In genomic region chr2:230161180-230161579, GRCh38 we compare ENCODE assay signal across 17 cellular contexts. TPM values are rescaled to one million over a fixed set of nuclear protein-coding genes. Genes with fewer than 3 reads are reported as not detected.
DNase-seq lines count a peak whose midpoint lies in the region; ATAC-seq and TF ChIP-seq lines count a peak whose summit lies in the region.
"Had no signal": no experiment of that assay in that cellular context is flagged by ENCODE, and none has a peak within 500 bp of the region (broad histone marks: within the 10 kb centered on the region; RNA-seq: fewer than 3 reads in every experiment).

No MANE protein-coding gene starts in this region.

- no peak for DNase-seq in activated CD8-positive, alpha-beta memory T cell treated with anti-CD3 and anti-CD28 coated beads, Interleukin-2, amount 10 ng/mL, durations not matched to agents 7 days and 5 days
- no peak for DNase-seq in activated CD8-positive, alpha-beta memory T cell treated with anti-CD3 and anti-CD28 coated beads, Interleukin-2, amount 50 U/mL, for 48 hours
- DNase-seq in NB4 (ENCODE audit: low read depth) (peak; percentile 76), fibroblast of mammary gland (ENCODE audit: low read depth) (peak; percentile 81), A673 (ENCODE audit: low spot score) (no peak)
- DNase-seq: activated CD8-positive, alpha-beta T cell treated with anti-CD3 and anti-CD28 coated beads for 36 hours; activated naive CD4-positive, alpha-beta T cell treated with anti-CD3 and anti-CD28 coated beads for 36 hours; caudate nucleus; DMS 273 treated with DMSO at 0.1 percent for 48 hours; KG1; NCI-H1694; NCI-H748 treated with DMSO at 0.1 percent for 48 hours; occipital lobe; testis had no signal

- ATAC-seq in activated CD8-positive, alpha-beta memory T cell treated with anti-CD3 and anti-CD28 coated beads, Interleukin-2, amount 10 ng/mL, durations not matched to agents 7 days and 5 days = peak; percentile 46
- no peak for ATAC-seq in stimulated activated memory B cell treated with anti-CD40 and anti-IgM and Interleukin-4, amounts not matched to agents 10 μg/mL and 1 μg/mL and 100 μg/mL, for 72 hours
- ATAC-seq in HG03469 (IDR thresholded peaks at IDR 0.05; ENCODE audit: unreplicated experiment) = no peak
- no peak for ATAC-seq in GM18868 (IDR thresholded peaks at IDR 0.05; ENCODE audit: unreplicated experiment)
- ATAC-seq: activated CD8-positive, alpha-beta T cell treated with anti-CD3 and anti-CD28 coated beads for 36 hours had no signal

- TF ChIP-seq POLR2A in NB4 (IDR thresholded peaks at IDR 0.05; ENCODE audit: extremely low read depth, insufficient read length) = no peak

- H3K4me3 ChIP-seq in NB4 (ENCODE audit: low read depth, low read length) (no peak overlapping the region), fibroblast of mammary gland (ENCODE audit: control insufficient read depth, low read depth, low read length) (no peak overlapping the region), A673 (ENCODE audit: low read depth, low read length, poor library complexity, severe bottlenecking) (no peak overlapping the region)
- H3K4me3 ChIP-seq: testis had no signal

- CTCF ChIA-PET in activated CD8-positive, alpha-beta memory T cell treated with anti-CD3 and anti-CD28 coated beads, Interleukin-2, amount 10 ng/mL, durations not matched to agents 7 days and 5 days (lab: Charles Lee) = interaction anchor here (1.3 to 6.7 kb wide), 6 partner anchors 9 to 360 kb away, joined by 3 to 98 read pairs (median 14); partner anchors contain the start of gene SLC16A14
- CTCF ChIA-PET in A673 (lab: Charles Lee) = interaction anchor here (1.1 kb wide), 1 partner anchor 448 kb away, joined by 3 read pairs; no protein-coding TSS in a partner anchor

- TF ChIP-seq CTCF in NB4 (IDR thresholded peaks at IDR 0.05; ENCODE audit: low read depth, low read length) (no peak), fibroblast of mammary gland (conservative IDR thresholded peaks at IDR 0.05; ENCODE audit: control insufficient read depth, insufficient read depth, low read depth, low read length) (no peak), A673 (conservative IDR thresholded peaks at IDR 0.05; ENCODE audit: low read depth, low read length) (no peak)

- intact Hi-C loops in A673 (cut with micrococcal nuclease; ENCODE audit: unreplicated experiment) = loop anchor here (5.0 to 10.0 kb wide), 3 partner anchors 94 to 451 kb away; partner anchors contain the start of gene SLC16A14

- H3K27me3 Mint-ChIP-seq in activated CD8-positive, alpha-beta memory T cell treated with anti-CD3 and anti-CD28 coated beads, Interleukin-2, amount 10 ng/mL, durations not matched to agents 7 days and 5 days = no peaks in the 10 kb centered on the region
- H3K27me3 Mint-ChIP-seq in stimulated activated memory B cell treated with anti-CD40 and anti-IgM and Interleukin-4, amounts not matched to agents 10 μg/mL and 1 μg/mL and 100 μg/mL, for 72 hours = no peaks in the 10 kb centered on the region
- H3K27me3 Mint-ChIP-seq: activated CD8-positive, alpha-beta T cell treated with anti-CD3 and anti-CD28 coated beads for 36 hours had no signal

- H3K27ac Mint-ChIP-seq in activated CD8-positive, alpha-beta memory T cell treated with anti-CD3 and anti-CD28 coated beads, Interleukin-2, amount 10 ng/mL, durations not matched to agents 7 days and 5 days = no peak overlapping the region
- H3K27ac Mint-ChIP-seq in stimulated activated memory B cell treated with anti-CD40 and anti-IgM and Interleukin-4, amounts not matched to agents 10 μg/mL and 1 μg/mL and 100 μg/mL, for 72 hours = peak overlapping the region; percentile 43
- H3K27ac Mint-ChIP-seq: activated CD8-positive, alpha-beta T cell treated with anti-CD3 and anti-CD28 coated beads for 36 hours; activated naive CD4-positive, alpha-beta T cell treated with anti-CD3 and anti-CD28 coated beads for 36 hours had no signal

- POLR2A ChIA-PET in A673 (lab: Charles Lee; ENCODE audit: low non-redundant PET) = no interaction called here

- no peaks in the 10 kb centered on the region for H3K9me3 ChIP-seq in A673 (ENCODE audit: low read depth, low read length, poor library complexity, severe bottlenecking)
- H3K9me3 ChIP-seq: testis had no signal

- H3K9me3 Mint-ChIP-seq in activated CD8-positive, alpha-beta memory T cell treated with anti-CD3 and anti-CD28 coated beads, Interleukin-2, amount 10 ng/mL, durations not matched to agents 7 days and 5 days (ENCODE audit: low read depth) = no peaks in the 10 kb centered on the region
- H3K9me3 Mint-ChIP-seq in stimulated activated memory B cell treated with anti-CD40 and anti-IgM and Interleukin-4, amounts not matched to agents 10 μg/mL and 1 μg/mL and 100 μg/mL, for 72 hours = peaks cover 3% of the 10 kb centered on the region
- H3K9me3 Mint-ChIP-seq: activated CD8-positive, alpha-beta T cell treated with anti-CD3 and anti-CD28 coated beads for 36 hours; activated naive CD4-positive, alpha-beta T cell treated with anti-CD3 and anti-CD28 coated beads for 36 hours had no signal

- no peaks in the 10 kb centered on the region for H3K27me3 ChIP-seq in A673 (replicated peaks; ENCODE audit: insufficient read depth, low read depth, low read length, poor library complexity)
- H3K27me3 ChIP-seq: testis had no signal

- no peak overlapping the region for H3K27ac ChIP-seq in A673 (ENCODE audit: low read depth, low read length, poor library complexity, severe bottlenecking)
- H3K27ac ChIP-seq: testis had no signal

- peaks cover 12% of the 10 kb centered on the region for H3K4me1 Mint-ChIP-seq in activated CD8-positive, alpha-beta memory T cell treated with anti-CD3 and anti-CD28 coated beads, Interleukin-2, amount 10 ng/mL, durations not matched to agents 7 days and 5 days
- H3K4me1 Mint-ChIP-seq in stimulated activated memory B cell treated with anti-CD40 and anti-IgM and Interleukin-4, amounts not matched to agents 10 μg/mL and 1 μg/mL and 100 μg/mL, for 72 hours = peaks cover 39% of the 10 kb centered on the region

- no peaks in the 10 kb centered on the region for H3K4me1 ChIP-seq in A673 (ENCODE audit: insufficient read depth, low read length, poor library complexity, severe bottlenecking)
- H3K4me1 ChIP-seq: testis had no signal

- no peak overlapping the region for H3K4me3 Mint-ChIP-seq in activated CD8-positive, alpha-beta memory T cell treated with anti-CD3 and anti-CD28 coated beads, Interleukin-2, amount 10 ng/mL, durations not matched to agents 7 days and 5 days
- H3K4me3 Mint-ChIP-seq in stimulated activated memory B cell treated with anti-CD40 and anti-IgM and Interleukin-4, amounts not matched to agents 10 μg/mL and 1 μg/mL and 100 μg/mL, for 72 hours = no peak overlapping the region
- H3K4me3 Mint-ChIP-seq: activated CD8-positive, alpha-beta T cell treated with anti-CD3 and anti-CD28 coated beads for 36 hours; activated naive CD4-positive, alpha-beta T cell treated with anti-CD3 and anti-CD28 coated beads for 36 hours had no signal

- no TSS peak for BruUV-seq in A673 (replicated peaks; lab: Mats Ljungman, UMichigan)

- H3K36me3 Mint-ChIP-seq in activated CD8-positive, alpha-beta memory T cell treated with anti-CD3 and anti-CD28 coated beads, Interleukin-2, amount 10 ng/mL, durations not matched to agents 7 days and 5 days = peaks cover 16% of the 10 kb centered on the region
- H3K36me3 Mint-ChIP-seq in stimulated activated memory B cell treated with anti-CD40 and anti-IgM and Interleukin-4, amounts not matched to agents 10 μg/mL and 1 μg/mL and 100 μg/mL, for 72 hours = peaks cover 48% of the 10 kb centered on the region

- H3K36me3 ChIP-seq in A673 (ENCODE audit: insufficient read depth, low read length, poor library complexity, severe bottlenecking) = no peaks in the 10 kb centered on the region

RNA-seq across cellular contexts. Expression of gene SP110, which starts 58.6 kb away (rescaled TPM):
- 100 to 1,000 TPM; 111 to 148 TPM for total RNA-seq in activated CD8-positive, alpha-beta memory T cell treated with anti-CD3 and anti-CD28 coated beads, Interleukin-2, amount 10 ng/mL, durations not matched to agents 7 days and 5 days
- 11.0 and 11.6 TPM in 2 replicates for total RNA-seq in A673 (2021)

Comparison
In these comparisons a context has a peak if more than half of its experiments do, and no peak if none do; other contexts are left out.
1. DNase-seq: peak in NB4 (single experiment) and fibroblast of mammary gland (single experiment); none in activated CD8-positive, alpha-beta memory T cell treated with anti-CD3 and anti-CD28 coated beads, Interleukin-2, amount 10 ng/mL, durations not matched to agents 7 days and 5 days (single experiment), activated CD8-positive, alpha-beta memory T cell treated with anti-CD3 and anti-CD28 coated beads, Interleukin-2, amount 50 U/mL, for 48 hours (single experiment) and A673 (single experiment).